10 cellular contexts compared by ENCODE assay signal in the genomic region with DNA sequence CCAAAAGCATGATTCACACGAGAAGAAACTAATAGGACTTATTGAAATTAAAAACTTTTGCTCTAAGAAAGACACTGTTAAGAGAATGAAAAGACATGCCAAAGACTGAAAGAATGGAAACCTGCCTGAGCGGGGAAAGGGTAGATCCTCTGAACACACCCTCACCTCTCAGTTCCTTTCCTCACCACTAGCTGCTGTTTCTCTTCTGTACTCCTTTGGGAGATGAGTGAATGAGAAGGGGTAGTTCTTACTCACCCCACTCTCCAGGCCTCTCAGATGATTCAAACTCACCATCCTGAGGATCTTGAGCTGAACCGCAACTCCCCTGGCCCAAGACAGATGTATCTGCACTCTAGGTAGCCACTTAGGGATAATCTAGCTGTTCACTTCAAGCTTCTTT. TPM values are rescaled to one million over a fixed set of nuclear protein-coding genes. Genes with fewer than 3 reads are reported as not detected.
DNase-seq lines count a peak whose midpoint lies in the region; ATAC-seq and TF ChIP-seq lines count a peak whose summit lies in the region.
"Had no signal": no experiment of that assay in that cellular context is flagged by ENCODE, and none has a peak within 500 bp of the region (broad histone marks: within the 10 kb centered on the region; RNA-seq: fewer than 3 reads in every experiment).

No MANE protein-coding gene starts in this region.

- H3K79me1 ChIP-seq in mesenchymal stem cell (replicated peaks; ENCODE audit: low read length, poor library complexity, severe bottlenecking), result no peaks in the 10 kb centered on the region

- no peak overlapping the region for H2BK15ac ChIP-seq in mesenchymal stem cell (ENCODE audit: low read depth, poor library complexity, severe bottlenecking)

- H2AK5ac ChIP-seq in mesenchymal stem cell (ENCODE audit: low read length, severe bottlenecking), result no peak overlapping the region

- no peaks in the 10 kb centered on the region for H3K4me1 ChIP-seq in MM.1S (ENCODE audit: low read length)
- no peaks in the 10 kb centered on the region for H3K4me1 ChIP-seq in mesenchymal stem cell (ENCODE audit: control insufficient read depth, insufficient read depth, low read depth, low read length)
- H3K4me1 ChIP-seq in transverse colon, result peaks cover 0 to 6% (median 2%) of the 10 kb centered on the region in 4 donors
- H3K4me1 ChIP-seq: lower lobe of right lung had no signal

- in situ Hi-C loops in transverse colon (cut with MboI; ENCODE audit: low pct_ligation_motif_present in 1 of 4, low pct_unique_long_range_greater_than_20kb in 1 of 4, low sequenced_read_pairs in 3 of 4), result loop anchor here in 1 of 4 donors (10.0 kb wide), 1 partner anchor 372 kb away; no protein-coding TSS in a partner anchor

- H2BK120ac ChIP-seq in mesenchymal stem cell (ENCODE audit: low read depth, low read length), result no peak overlapping the region

- peak; percentile 91 for ATAC-seq in GM18909 (IDR thresholded peaks at IDR 0.05; ENCODE audit: poor library complexity, unreplicated experiment)
- ATAC-seq in HG02571 (IDR thresholded peaks at IDR 0.05; ENCODE audit: unreplicated experiment), result peak; percentile 74
- no peak for ATAC-seq in HG03571 (IDR thresholded peaks at IDR 0.05; ENCODE audit: unreplicated experiment)
- ATAC-seq: lower lobe of right lung had no signal

- no peak for TF ChIP-seq POLR2A in transverse colon (IDR thresholded peaks at IDR 0.05)

- H3K9me2 ChIP-seq in MM.1S (replicated peaks; ENCODE audit: insufficient read depth, low read length), result no peaks in the 10 kb centered on the region

- 93% methylated on average over 2 of the region's 3 CpGs for whole genome bisulfite sequencing in mesenchymal stem cell
- 58 to 66% methylated on average over 2 to 3 of the region's 3 CpGs for WGBS in transverse colon (ENCODE audit: low coverage in 1 of 2), 2 donors

- H3F3A ChIP-seq in MM.1S (ENCODE audit: insufficient read depth, low read length), result no peaks in the 10 kb centered on the region

- H2BK5ac ChIP-seq in mesenchymal stem cell (ENCODE audit: low read depth, low read length, poor library complexity, severe bottlenecking), result no peak overlapping the region

- no peak overlapping the region for H2AFZ ChIP-seq in MM.1S (ENCODE audit: low read length)
- no peak overlapping the region for H2AFZ ChIP-seq in mesenchymal stem cell (ENCODE audit: low read depth, low read length)

- H3K18ac ChIP-seq in mesenchymal stem cell (ENCODE audit: low read depth in 1 of 2, low read length in 2 of 2), result no peak overlapping the region

- H3K27me3 ChIP-seq in MM.1S (replicated peaks; ENCODE audit: insufficient read depth, low read length), result no peaks in the 10 kb centered on the region
- no peaks in the 10 kb centered on the region for H3K27me3 ChIP-seq in mesenchymal stem cell (ENCODE audit: control insufficient read depth in 1 of 2, insufficient read depth in 1 of 2, low read length in 2 of 2)
- H3K27me3 ChIP-seq in transverse colon, result no peaks in the 10 kb centered on the region

- no peaks in the 10 kb centered on the region for H3K36me3 ChIP-seq in MM.1S (replicated peaks; ENCODE audit: insufficient read depth, low read length)
- H3K36me3 ChIP-seq in mesenchymal stem cell (ENCODE audit: control insufficient read depth in 1 of 2, insufficient read depth in 2 of 2, low read depth in 1 of 2, low read length in 2 of 2), result no peaks in the 10 kb centered on the region
- no peaks in the 10 kb centered on the region for H3K36me3 ChIP-seq in transverse colon
- H3K36me3 ChIP-seq: lower lobe of right lung had no signal

- no peak overlapping the region for H3K4me2 ChIP-seq in MM.1S (ENCODE audit: low read depth, low read length)
- no peak overlapping the region for H3K4me2 ChIP-seq in mesenchymal stem cell (ENCODE audit: low read length, poor library complexity, severe bottlenecking)

- peak; percentile 22 for TF ChIP-seq CTCF in MM.1S (IDR thresholded peaks at IDR 0.05; ENCODE audit: low read length)
- no peak for TF ChIP-seq CTCF in transverse colon (IDR thresholded peaks at IDR 0.05)

- DNase-seq in MM.1S, result no peak
- DNase-seq in mesenchymal stem cell, result no peak
- no peak for DNase-seq in transverse colon
- no peak for DNase-seq in NCI-H345 treated with DMSO at 0.1 percent for 48 hours (lab: John Stamatoyannopoulos, UW; ENCODE audit: unreplicated experiment)
- DNase-seq in activated T-cell treated with anti-CD3 and anti-CD28 coated beads for 4 hours, result no peak
- DNase-seq: lower lobe of right lung, NCI-H1694 had no signal

- no peak overlapping the region for H3K4ac ChIP-seq in mesenchymal stem cell (ENCODE audit: low read depth in 1 of 2, low read length in 2 of 2)

- intact Hi-C loops in transverse colon (cut with DNase I; ENCODE audit: low total_unique reads), result no loop called here

- no peak overlapping the region for H4K8ac ChIP-seq in mesenchymal stem cell (ENCODE audit: low read length)

- H4K91ac ChIP-seq in mesenchymal stem cell (ENCODE audit: low read length), result no peak overlapping the region

- no peak for TF ChIP-seq EP300 in transverse colon (IDR thresholded peaks at IDR 0.05; ENCODE audit: low read depth)

- H3K79me2 ChIP-seq in MM.1S (ENCODE audit: low read length), result no peaks in the 10 kb centered on the region

- H2BK12ac ChIP-seq in mesenchymal stem cell (ENCODE audit: low read length in 2 of 2), result no peak overlapping the region

- no peak overlapping the region for H3K4me3 ChIP-seq in MM.1S (ENCODE audit: low read length)
- H3K4me3 ChIP-seq in mesenchymal stem cell (ENCODE audit: insufficient read depth in 1 of 2, low read depth in 1 of 2, low read length in 2 of 2), result no peak overlapping the region
- H3K4me3 ChIP-seq in transverse colon, result no peak overlapping the region
- H3K4me3 ChIP-seq: lower lobe of right lung had no signal

- no peak overlapping the region for H3K14ac ChIP-seq in mesenchymal stem cell (ENCODE audit: low read length in 2 of 2)

- H3K9ac ChIP-seq in MM.1S (ENCODE audit: low read length) (no peak overlapping the region), mesenchymal stem cell (ENCODE audit: low read length) (peak overlapping the region; percentile 31)

- H4K20me1 ChIP-seq in MM.1S (ENCODE audit: insufficient read depth, low read length), result no peaks in the 10 kb centered on the region

- H3K23ac ChIP-seq in mesenchymal stem cell (ENCODE audit: low read length in 2 of 2), result no peak overlapping the region

- H3K27ac ChIP-seq in MM.1S (ENCODE audit: low read length) (no peak overlapping the region), mesenchymal stem cell (ENCODE audit: low read length, poor library complexity, severe bottlenecking) (no peak overlapping the region), transverse colon (no peak overlapping the region)
- H3K27ac ChIP-seq: lower lobe of right lung had no signal

- H3K9me3 ChIP-seq in MM.1S (replicated peaks; ENCODE audit: insufficient read depth, low read length) (no peaks in the 10 kb centered on the region), mesenchymal stem cell (ENCODE audit: control insufficient read depth, low read length) (peaks cover 2% of the 10 kb centered on the region), transverse colon (no peaks in the 10 kb centered on the region)
- H3K9me3 ChIP-seq: lower lobe of right lung had no signal

RNA-seq across cellular contexts. Expression of gene IQUB, which starts 41.9 kb away (rescaled TPM):
- 0.55 TPM for polyA plus RNA-seq in mesenchymal stem cell (2013, experiment 1 of 2)
- polyA plus RNA-seq in mesenchymal stem cell (2013, experiment 2 of 2), result 0.62 TPM
- total RNA-seq in transverse colon, result under 1 TPM in 2 of 4 donors, not detected in 2; 0.14 to 0.32 TPM
